In genomic region chr5:158990979-158991378, GRCh38 we compare ENCODE assay signal across 16 cellular contexts.
DNase-seq lines count a peak whose midpoint lies in the region; ATAC-seq and TF ChIP-seq lines count a peak whose summit lies in the region.
"Had no signal": no experiment of that assay in that cellular context is flagged by ENCODE, and none has a peak within 500 bp of the region (broad histone marks: within the 10 kb centered on the region; RNA-seq: fewer than 3 reads in every experiment).

No MANE protein-coding gene starts in this region.

- H3K36me3 Mint-ChIP-seq in osteocyte (ENCODE audit: unreplicated experiment): peaks cover 21% of the 10 kb centered on the region

- H3K4me3 Mint-ChIP-seq in osteocyte (ENCODE audit: unreplicated experiment): no peak overlapping the region

- intact Hi-C loops in psoas muscle (cut with DNase I): no loop called here

- peaks cover 94% of the 10 kb centered on the region for H3K79me2 ChIP-seq in Karpas-422 (ENCODE audit: low read length)

- no peak overlapping the region for H2AFZ ChIP-seq in Karpas-422 (ENCODE audit: low read length)

- TF ChIP-seq CTCF in fibroblast of villous mesenchyme (IDR thresholded peaks at IDR 0.05; ENCODE audit: insufficient read depth, low read depth, low read length) (no peak), osteocyte (IDR thresholded peaks at IDR 0.05) (no peak), psoas muscle (IDR thresholded peaks at IDR 0.05) (no peak)

- TF ChIP-seq POLR2A in erythroblast (IDR thresholded peaks at IDR 0.05; ENCODE audit: low read length): no peak

- no peak for DNase-seq in Karpas-422
- peak; percentile 22 for DNase-seq in fibroblast of villous mesenchyme (ENCODE audit: low read depth)
- DNase-seq in osteocyte (ENCODE audit: extremely low spot score, unreplicated experiment): no peak
- no peak for DNase-seq in psoas muscle
- no peak for DNase-seq in H7
- DNase-seq in erythroblast (lab: John Stamatoyannopoulos, UW): no peak
- DNase-seq: Caco-2, DMS153, HCEC 1CT, KBM-7, NCI-H1436, NCI-H2029, NCI-H2171, NCI-H774 had no signal

- peaks cover 42 to 96% (median 91%) of the 10 kb centered on the region in 10 experiments for H3K4me1 ChIP-seq in BLaER1 treated with 17β-estradiol and CSF1 and Interleukin-3, amounts not matched to agents 10 nM and 100 nM
- H3K4me1 ChIP-seq in Karpas-422 (ENCODE audit: low read length) (peaks cover 81% of the 10 kb centered on the region), psoas muscle (no peaks in the 10 kb centered on the region)
- H3K4me1 ChIP-seq: Caco-2 had no signal

- peaks cover 6 to 100% (median 87%) of the 10 kb centered on the region in 11 experiments; a peak in 17 of 22 replicates for H4K20me1 ChIP-seq in BLaER1 treated with 17β-estradiol and CSF1 and Interleukin-3, amounts not matched to agents 10 nM and 100 nM
- no peaks in the 10 kb centered on the region for H4K20me1 ChIP-seq in Karpas-422 (ENCODE audit: insufficient read depth, low read depth, low read length)

- H3K27me3 Mint-ChIP-seq in osteocyte (ENCODE audit: unreplicated experiment): no peaks in the 10 kb centered on the region

- H3K27ac Mint-ChIP-seq in osteocyte (ENCODE audit: unreplicated experiment): peak overlapping the region; percentile 96

- peak overlapping the region in 2 of 11 experiments; percentile 44 to 50; a peak in 5 of 22 replicates for H3K27ac ChIP-seq in BLaER1 treated with 17β-estradiol and CSF1 and Interleukin-3, amounts not matched to agents 10 nM and 100 nM
- H3K27ac ChIP-seq in Karpas-422 (ENCODE audit: low read length): peak overlapping the region; percentile 25; the same call in 1 of the 2 replicates
- H3K27ac ChIP-seq in psoas muscle: no peak overlapping the region
- H3K27ac ChIP-seq: RWPE1 had no signal

- H3K36me3 ChIP-seq in BLaER1 treated with 17β-estradiol and CSF1 and Interleukin-3, amounts not matched to agents 10 nM and 100 nM: peaks cover 0 to 94% (median 45%) of the 10 kb centered on the region in 11 experiments; a peak in 14 of 22 replicates
- H3K36me3 ChIP-seq in Karpas-422 (ENCODE audit: insufficient read depth, low read length) (peaks cover 5% of the 10 kb centered on the region; the same call in 1 of the 2 replicates), psoas muscle (ENCODE audit: insufficient read depth in 1 of 2, low read depth in 1 of 2) (no peaks in the 10 kb centered on the region), H7 (replicated peaks; ENCODE audit: control insufficient read depth, insufficient read depth, low read length) (no peaks in the 10 kb centered on the region)

- no peaks in the 10 kb centered on the region for H3K27me3 ChIP-seq in BLaER1 treated with 17β-estradiol and CSF1 and Interleukin-3, amounts not matched to agents 10 nM and 100 nM
- H3K27me3 ChIP-seq in Karpas-422 (ENCODE audit: low read length) (no peaks in the 10 kb centered on the region), psoas muscle (ENCODE audit: insufficient read depth in 3 of 3, low read length in 2 of 3) (no peaks in the 10 kb centered on the region), H7 (ENCODE audit: control insufficient read depth, insufficient read depth, low read length) (no peaks in the 10 kb centered on the region)

- no peaks in the 10 kb centered on the region for H3K9me2 ChIP-seq in Karpas-422 (replicated peaks; ENCODE audit: insufficient read depth, low read length)

- H3K4me2 ChIP-seq in BLaER1 treated with 17β-estradiol and CSF1 and Interleukin-3, amounts not matched to agents 10 nM and 100 nM: peak overlapping the region in 6 of 11 experiments; percentile 17 to 51 (median 32); a peak in 7 of 22 replicates
- H3K4me2 ChIP-seq in Karpas-422 (ENCODE audit: low read depth, low read length, poor library complexity, severe bottlenecking): no peak overlapping the region

- no peak overlapping the region for H3K4me3 ChIP-seq in BLaER1 treated with 17β-estradiol and CSF1 and Interleukin-3, amounts not matched to agents 10 nM and 100 nM
- H3K4me3 ChIP-seq in Karpas-422 (ENCODE audit: low read length) (no peak overlapping the region), fibroblast of villous mesenchyme (ENCODE audit: low read depth, low read length) (no peak overlapping the region), psoas muscle (no peak overlapping the region), H7 (ENCODE audit: insufficient read depth, low read depth, low read length) (no peak overlapping the region)

- no peaks in the 10 kb centered on the region for H3K9me3 ChIP-seq in BLaER1 treated with 17β-estradiol and CSF1 and Interleukin-3, amounts not matched to agents 10 nM and 100 nM (replicated peaks in 1 of 11)
- H3K9me3 ChIP-seq in Karpas-422 (ENCODE audit: low read length) (no peaks in the 10 kb centered on the region), psoas muscle (no peaks in the 10 kb centered on the region)
- H3K9me3 ChIP-seq: Caco-2 had no signal

- H3K9ac ChIP-seq in BLaER1 treated with 17β-estradiol and CSF1 and Interleukin-3, amounts not matched to agents 10 nM and 100 nM: no peak overlapping the region
- no peak overlapping the region for H3K9ac ChIP-seq in Karpas-422 (ENCODE audit: low read length)

- WGBS in psoas muscle, 3 donors: 70 to 71% (median 71%) methylated on average over 3 of the region's 3 CpGs

- ATAC-seq in psoas muscle: no peak

- peaks cover 86% of the 10 kb centered on the region for H3K4me1 Mint-ChIP-seq in osteocyte (ENCODE audit: unreplicated experiment)

- no peaks in the 10 kb centered on the region for H3K9me3 Mint-ChIP-seq in osteocyte (ENCODE audit: unreplicated experiment)
